7 cellular contexts compared by ENCODE assay signal in genomic region chr12:53743277-53744129, GRCh38. TPM values are rescaled to one million over a fixed set of nuclear protein-coding genes. Genes with fewer than 3 reads are reported as not detected.
DNase-seq lines count a peak whose midpoint lies in the region; ATAC-seq and TF ChIP-seq lines count a peak whose summit lies in the region.

No MANE protein-coding gene starts in this region.

- peak overlapping the region; percentile 14 for H3K4me3 Mint-ChIP-seq in activated naive CD4-positive, alpha-beta T cell treated with anti-CD3 and anti-CD28 coated beads for 36 hours
- no peak overlapping the region for H3K4me3 Mint-ChIP-seq in glutamatergic neuron (ENCODE audit: unreplicated experiment)
- H3K4me3 Mint-ChIP-seq in progenitor cell of endocrine pancreas (ENCODE audit: low read depth): no peak overlapping the region

- TF ChIP-seq CTCF in GM12872 (IDR thresholded peaks at IDR 0.05; ENCODE audit: insufficient read depth, low read depth, low read length) (peak; percentile 91), KMS-11 (conservative IDR thresholded peaks at IDR 0.05; ENCODE audit: low read depth, low read length) (peak; percentile 100), glutamatergic neuron (IDR thresholded peaks at IDR 0.05; ENCODE audit: partially characterized antibody, unreplicated experiment) (peak; percentile 93), progenitor cell of endocrine pancreas (IDR thresholded peaks at IDR 0.05; ENCODE audit: unreplicated experiment) (peak; percentile 89)

- peaks cover 26% of the 10 kb centered on the region for H3K27me3 Mint-ChIP-seq in activated naive CD4-positive, alpha-beta T cell treated with anti-CD3 and anti-CD28 coated beads for 36 hours (ENCODE audit: low read depth)
- H3K27me3 Mint-ChIP-seq in glutamatergic neuron (ENCODE audit: unreplicated experiment) (peaks cover 25% of the 10 kb centered on the region), progenitor cell of endocrine pancreas (peaks cover 48% of the 10 kb centered on the region)

- CTCF ChIA-PET in activated naive CD4-positive, alpha-beta T cell treated with anti-CD3 and anti-CD28 coated beads for 36 hours (lab: Charles Lee): interaction anchor here (0.8 to 7.0 kb wide), 25 partner anchors 10 to 381 kb away, joined by 3 to 236 read pairs (median 6); partner anchors contain the start of genes ATP5MC2 and CALCOCO1

- H3K9ac ChIP-seq in KMS-11: no peak overlapping the region

- no peak overlapping the region for H3K27ac ChIP-seq in KMS-11

- H3K4me2 ChIP-seq in KMS-11: peak overlapping the region; percentile 5; the same call in 1 of the 2 replicates

- H3K36me3 Mint-ChIP-seq in activated naive CD4-positive, alpha-beta T cell treated with anti-CD3 and anti-CD28 coated beads for 36 hours (ENCODE audit: low read depth): no peaks in the 10 kb centered on the region
- H3K36me3 Mint-ChIP-seq in glutamatergic neuron (ENCODE audit: unreplicated experiment): no peaks in the 10 kb centered on the region
- H3K36me3 Mint-ChIP-seq in progenitor cell of endocrine pancreas (ENCODE audit: insufficient read depth): no peaks in the 10 kb centered on the region

- intact Hi-C loops in activated naive CD4-positive, alpha-beta T cell treated with anti-CD3 and anti-CD28 coated beads for 36 hours (cut with micrococcal nuclease): loop anchor here (1.0 kb wide), 2 partner anchors 16 to 41 kb away; partner anchors contain the start of gene CALCOCO1

- H3K79me2 ChIP-seq in KMS-11 (ENCODE audit: insufficient read depth, low read depth): no peaks in the 10 kb centered on the region

- ATAC-seq in HG02759 (IDR thresholded peaks at IDR 0.05; ENCODE audit: unreplicated experiment): no peak

- peaks cover 52% of the 10 kb centered on the region for H3K27me3 ChIP-seq in KMS-11 (ENCODE audit: insufficient read depth, low read depth)

- H3K36me3 ChIP-seq in KMS-11 (ENCODE audit: insufficient read depth): no peaks in the 10 kb centered on the region

- DNase-seq in SIG-M5 (lab: John Stamatoyannopoulos, UW) (peak; percentile 24), glutamatergic neuron (peak; percentile 72), progenitor cell of endocrine pancreas (ENCODE audit: low spot score, unreplicated experiment) (peak; percentile 57)
- peak; percentile 74 for DNase-seq in activated naive CD4-positive, alpha-beta T cell treated with anti-CD3 and anti-CD28 coated beads for 36 hours

- H3K4me1 Mint-ChIP-seq in activated naive CD4-positive, alpha-beta T cell treated with anti-CD3 and anti-CD28 coated beads for 36 hours (ENCODE audit: low read depth): peaks cover 7% of the 10 kb centered on the region
- H3K4me1 Mint-ChIP-seq in glutamatergic neuron (ENCODE audit: low read depth, unreplicated experiment) (peaks cover 20% of the 10 kb centered on the region), progenitor cell of endocrine pancreas (ENCODE audit: low read depth) (peaks cover 6% of the 10 kb centered on the region)

- no peak overlapping the region for H3K4me3 ChIP-seq in KMS-11 (IDR thresholded peaks at IDR 0.05; ENCODE audit: insufficient read depth, low read depth, low read length)

- peaks cover 10% of the 10 kb centered on the region for H3K4me1 ChIP-seq in KMS-11 (ENCODE audit: low read depth, poor library complexity, severe bottlenecking)

- H2AFZ ChIP-seq in KMS-11 (ENCODE audit: low read depth): peak overlapping the region; percentile 55; the same call in 1 of the 2 replicates

- no peaks in the 10 kb centered on the region for H4K20me1 ChIP-seq in KMS-11 (ENCODE audit: insufficient read depth)

- no peak overlapping the region for H3K27ac Mint-ChIP-seq in activated naive CD4-positive, alpha-beta T cell treated with anti-CD3 and anti-CD28 coated beads for 36 hours
- no peak overlapping the region for H3K27ac Mint-ChIP-seq in glutamatergic neuron (ENCODE audit: unreplicated experiment)
- no peak overlapping the region for H3K27ac Mint-ChIP-seq in progenitor cell of endocrine pancreas

- no peaks in the 10 kb centered on the region for H3K9me3 Mint-ChIP-seq in activated naive CD4-positive, alpha-beta T cell treated with anti-CD3 and anti-CD28 coated beads for 36 hours
- H3K9me3 Mint-ChIP-seq in glutamatergic neuron (ENCODE audit: unreplicated experiment) (peaks cover 8% of the 10 kb centered on the region), progenitor cell of endocrine pancreas (ENCODE audit: low read depth) (no peaks in the 10 kb centered on the region)

RNA-seq across cellular contexts. Expression of gene CISTR, which starts 8.3 kb away (rescaled TPM):
- total RNA-seq in activated naive CD4-positive, alpha-beta T cell treated with anti-CD3 and anti-CD28 coated beads for 36 hours: not detected
- not detected for total RNA-seq in glutamatergic neuron (ENCODE audit: unreplicated experiment)
- 0.58 TPM in 1 of 2 replicates, not detected in the other for total RNA-seq in progenitor cell of endocrine pancreas

RNA-seq across cellular contexts. Expression of gene CALCOCO1, which starts 16.3 kb away (rescaled TPM):
- total RNA-seq in activated naive CD4-positive, alpha-beta T cell treated with anti-CD3 and anti-CD28 coated beads for 36 hours: 1 to 10 TPM; 8.1 to 8.3 TPM
- total RNA-seq in glutamatergic neuron (ENCODE audit: unreplicated experiment) (151 TPM), progenitor cell of endocrine pancreas (89.5 and 101 TPM in 2 replicates)

Comparison
In these comparisons a context has a peak if more than half of its experiments do, and no peak if none do; other contexts are left out.
1. DNase-seq: peak in every context shown above with its lines; median percentile 74 in activated naive CD4-positive, alpha-beta T cell treated with anti-CD3 and anti-CD28 coated beads for 36 hours; 72 in glutamatergic neuron; 57 in progenitor cell of endocrine pancreas; 24 in SIG-M5.